Comparison of ENCODE assay signal across 10 cellular contexts in the genomic region with DNA sequence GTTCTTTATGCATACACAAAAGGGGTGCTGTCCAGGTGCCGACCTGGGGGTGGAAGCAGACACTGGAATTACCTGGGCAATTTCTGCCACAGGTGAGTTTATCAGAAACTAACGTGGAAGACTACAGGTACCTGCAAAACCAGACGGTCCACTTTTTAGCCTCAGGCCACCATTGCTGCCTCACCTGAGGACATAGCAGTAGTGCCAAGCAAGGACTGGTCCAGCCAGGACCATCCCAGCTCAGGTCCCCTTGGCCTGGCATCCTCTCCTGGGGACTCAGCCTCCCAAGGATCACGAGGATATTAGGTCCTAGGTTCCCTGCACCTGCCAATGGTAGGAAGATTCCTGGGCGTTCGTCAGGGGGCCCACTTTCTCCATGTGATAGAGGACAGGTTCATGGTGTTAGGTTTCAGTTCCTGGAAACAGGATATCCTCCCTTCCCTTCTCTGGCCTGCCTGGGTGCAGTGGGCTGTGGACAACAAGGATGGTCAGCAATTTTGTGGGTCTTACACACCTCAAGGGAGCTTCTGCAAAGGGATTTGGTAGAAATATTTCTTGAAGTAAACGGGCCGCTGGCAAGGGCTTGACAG.
DNase-seq lines count a peak whose midpoint lies in the region; ATAC-seq, FAIRE-seq and TF ChIP-seq lines count a peak whose summit lies in the region.
"Had no signal": no experiment of that assay in that cellular context is flagged by ENCODE, and none has a peak within 500 bp of the region (broad histone marks: within the 10 kb centered on the region; RNA-seq: fewer than 3 reads in every experiment).

No MANE protein-coding gene starts in this region.

- no peak for DNase-seq in CD4-positive, alpha-beta T cell
- DNase-seq in GM23338 (ENCODE audit: low spot score) (peak; percentile 53), T-helper 17 cell (no peak), myocyte (ENCODE audit: low read depth) (peak; percentile 13), lower leg skin (ENCODE audit: low spot score in 2 of 2) (no peak), NCI-H1436 treated with DMSO at 0.1 percent for 48 hours (lab: John Stamatoyannopoulos, UW) (no peak), frontal cortex (ENCODE audit: low spot score in 2 of 2) (no peak)
- no peak for DNase-seq in activated naive CD4-positive, alpha-beta T cell treated with anti-CD3 and anti-CD28 coated beads for 36 hours

- no peaks in the 10 kb centered on the region for H3K27me3 ChIP-seq in CD4-positive, alpha-beta T cell (ENCODE audit: control insufficient read depth, insufficient read depth, low read length)
- H3K27me3 ChIP-seq in GM23338 (ENCODE audit: insufficient read depth) = no peaks in the 10 kb centered on the region
- H3K27me3 ChIP-seq: gastroesophageal sphincter had no signal

- H2AFZ ChIP-seq in GM23338 = peak overlapping the region; percentile 60

- H3K4me1 ChIP-seq in GM23338 (ENCODE audit: insufficient read depth) = peaks cover 19% of the 10 kb centered on the region

- no peak for ATAC-seq in CD4-positive, alpha-beta T cell (ENCODE audit: poor library complexity)
- ATAC-seq in GM23338 (peak; percentile 28), T-helper 17 cell (no peak)
- ATAC-seq: gastroesophageal sphincter had no signal

- peak overlapping the region; percentile 52; the same call in 1 of the 2 replicates for H3K4me2 ChIP-seq in GM23338

- H3K4me1 Mint-ChIP-seq in CD4-positive, alpha-beta T cell (ENCODE audit: low read depth) = peaks cover 34% of the 10 kb centered on the region
- H3K4me1 Mint-ChIP-seq in GM23338 = peaks cover 40% of the 10 kb centered on the region
- H3K4me1 Mint-ChIP-seq in T-helper 17 cell = peaks cover 14% of the 10 kb centered on the region
- peaks cover 13% of the 10 kb centered on the region for H3K4me1 Mint-ChIP-seq in activated naive CD4-positive, alpha-beta T cell treated with anti-CD3 and anti-CD28 coated beads for 36 hours (ENCODE audit: low read depth)

- POLR2A ChIA-PET in CD4-positive, alpha-beta T cell (lab: Charles Lee) = no interaction called here

- no peaks in the 10 kb centered on the region for H4K20me1 ChIP-seq in GM23338 (replicated peaks; ENCODE audit: insufficient read depth)

- H3K79me2 ChIP-seq in GM23338 (replicated peaks; ENCODE audit: insufficient read depth) = no peaks in the 10 kb centered on the region

- peak overlapping the region; percentile 27 for H3K27ac Mint-ChIP-seq in CD4-positive, alpha-beta T cell
- H3K27ac Mint-ChIP-seq in GM23338 = peak overlapping the region; percentile 44; the same call in 1 of the 2 replicates
- peak overlapping the region; percentile 63 for H3K27ac Mint-ChIP-seq in T-helper 17 cell
- H3K27ac Mint-ChIP-seq in activated naive CD4-positive, alpha-beta T cell treated with anti-CD3 and anti-CD28 coated beads for 36 hours = no peak overlapping the region

- no peaks in the 10 kb centered on the region for H3K9me2 ChIP-seq in GM23338 (ENCODE audit: insufficient read depth)

- no peaks in the 10 kb centered on the region for H3K9me3 Mint-ChIP-seq in CD4-positive, alpha-beta T cell
- no peaks in the 10 kb centered on the region for H3K9me3 Mint-ChIP-seq in GM23338
- H3K9me3 Mint-ChIP-seq in activated naive CD4-positive, alpha-beta T cell treated with anti-CD3 and anti-CD28 coated beads for 36 hours = no peaks in the 10 kb centered on the region

- WGBS in lower leg skin, 2 donors = 46 to 52% methylated on average over 8 of the region's 8 CpGs

- H3K36me3 ChIP-seq in GM23338 (ENCODE audit: insufficient read depth) = no peaks in the 10 kb centered on the region
- H3K36me3 ChIP-seq: gastroesophageal sphincter had no signal

- H3K27ac ChIP-seq in CD4-positive, alpha-beta T cell (ENCODE audit: low read depth, low read length) = no peak overlapping the region
- H3K27ac ChIP-seq in GM23338 (ENCODE audit: low read depth) = no peak overlapping the region; the same call in 1 of the 2 replicates
- H3K27ac ChIP-seq: gastroesophageal sphincter had no signal

- H3K36me3 Mint-ChIP-seq in CD4-positive, alpha-beta T cell (ENCODE audit: low read depth) = no peaks in the 10 kb centered on the region
- H3K36me3 Mint-ChIP-seq in GM23338 (ENCODE audit: low read depth) (no peaks in the 10 kb centered on the region), T-helper 17 cell (ENCODE audit: low read depth) (no peaks in the 10 kb centered on the region)
- H3K36me3 Mint-ChIP-seq in activated naive CD4-positive, alpha-beta T cell treated with anti-CD3 and anti-CD28 coated beads for 36 hours (ENCODE audit: low read depth) = no peaks in the 10 kb centered on the region

- peak overlapping the region; percentile 7 for H3K4me3 Mint-ChIP-seq in CD4-positive, alpha-beta T cell
- H3K4me3 Mint-ChIP-seq in GM23338 (no peak overlapping the region), T-helper 17 cell (peak overlapping the region; percentile 67)
- no peak overlapping the region for H3K4me3 Mint-ChIP-seq in activated naive CD4-positive, alpha-beta T cell treated with anti-CD3 and anti-CD28 coated beads for 36 hours

- no peaks in the 10 kb centered on the region for H3K27me3 Mint-ChIP-seq in CD4-positive, alpha-beta T cell
- H3K27me3 Mint-ChIP-seq in GM23338 (ENCODE audit: insufficient read depth, low read depth, poor library complexity) (peaks cover 6% of the 10 kb centered on the region), T-helper 17 cell (no peaks in the 10 kb centered on the region)
- no peaks in the 10 kb centered on the region for H3K27me3 Mint-ChIP-seq in activated naive CD4-positive, alpha-beta T cell treated with anti-CD3 and anti-CD28 coated beads for 36 hours (ENCODE audit: low read depth)

- FAIRE-seq in frontal cortex (lab: Jason Lieb, UNC) = no peak
- FAIRE-seq: G401.6 had no signal

- CTCF ChIA-PET in CD4-positive, alpha-beta T cell (lab: Charles Lee) = no interaction called here
- CTCF ChIA-PET in activated naive CD4-positive, alpha-beta T cell treated with anti-CD3 and anti-CD28 coated beads for 36 hours (lab: Charles Lee) = no interaction called here

- H3K9me3 ChIP-seq in CD4-positive, alpha-beta T cell (ENCODE audit: control insufficient read depth, low read length) = no peaks in the 10 kb centered on the region
- H3K9me3 ChIP-seq in T-helper 17 cell (ENCODE audit: control insufficient read depth, low read length, poor library complexity, severe bottlenecking) = no peaks in the 10 kb centered on the region
- H3K9me3 ChIP-seq: gastroesophageal sphincter had no signal

- TF ChIP-seq CTCF in CD4-positive, alpha-beta T cell (IDR thresholded peaks at IDR 0.05) = no peak
- 0 out of 4 replicates have a peak, but pooled peaks of 1 of the 2 experiments have one; percentile 8 for TF ChIP-seq CTCF in GM23338 (conservative IDR thresholded peaks at IDR 0.05; ENCODE audit: low read depth in 2 of 2)
- no peak for TF ChIP-seq CTCF in lower leg skin (IDR thresholded peaks at IDR 0.05)

- TF ChIP-seq POLR2A in lower leg skin (IDR thresholded peaks at IDR 0.05) = no peak

- intact Hi-C loops in CD4-positive, alpha-beta T cell (cut with DNase I, micrococcal nuclease) = no loop called here
- intact Hi-C loops in lower leg skin (cut with DNase I; ENCODE audit: low total_unique reads) = no loop called here
- intact Hi-C loops in activated naive CD4-positive, alpha-beta T cell treated with anti-CD3 and anti-CD28 coated beads for 36 hours (cut with micrococcal nuclease) = no loop called here

- H3K4me3 ChIP-seq in GM23338 = no peak overlapping the region
- no peak overlapping the region for H3K4me3 ChIP-seq in lower leg skin (ENCODE audit: low read depth, poor library complexity, severe bottlenecking)
- H3K4me3 ChIP-seq: gastroesophageal sphincter had no signal

- no peaks in the 10 kb centered on the region; the same call in 1 of the 2 replicates for H3F3A ChIP-seq in GM23338 (replicated peaks; ENCODE audit: low read depth)

TF ChIP-seq in GM23338, 12 proteins besides CTCF, POLR2A, EP300 and RAD21 (continues in another document):
- TF ChIP-seq EZH2 (IDR thresholded peaks at IDR 0.05; ENCODE audit: low read depth, unreplicated experiment) (no peak), ZNF331 (CRISPR knock-in tag; IDR thresholded peaks at IDR 0.05; ENCODE audit: low read depth) (no peak), ZNF114 (CRISPR knock-in tag; IDR thresholded peaks at IDR 0.05) (no peak), CREB1 (CRISPR knock-in tag; IDR thresholded peaks at IDR 0.05; ENCODE audit: low read depth) (no peak), EZH2phosphoT487 (IDR thresholded peaks at IDR 0.05; ENCODE audit: unreplicated experiment) (no peak), POLR2AphosphoS5 (IDR thresholded peaks at IDR 0.05; ENCODE audit: low read depth) (no peak), JUNB (IDR thresholded peaks at IDR 0.05; ENCODE audit: unreplicated experiment) (no peak)

Comparison
In these comparisons a context has a peak if more than half of its experiments do, and no peak if none do; other contexts are left out.
1. DNase-seq: peak in GM23338 (single experiment) and myocyte (single experiment); none in CD4-positive, alpha-beta T cell (0 of 10), T-helper 17 cell (0 of 3), lower leg skin (0 of 2), activated naive CD4-positive, alpha-beta T cell treated with anti-CD3 and anti-CD28 coated beads for 36 hours (single experiment), NCI-H1436 treated with DMSO at 0.1 percent for 48 hours (single experiment) and frontal cortex (0 of 2).
2. H3K4me3 Mint-ChIP-seq: peak in CD4-positive, alpha-beta T cell (single experiment) and T-helper 17 cell (single experiment); none in GM23338 (single experiment) and activated naive CD4-positive, alpha-beta T cell treated with anti-CD3 and anti-CD28 coated beads for 36 hours (single experiment).